ENCODE assay signal across 1 cellular context in the genomic region with DNA sequence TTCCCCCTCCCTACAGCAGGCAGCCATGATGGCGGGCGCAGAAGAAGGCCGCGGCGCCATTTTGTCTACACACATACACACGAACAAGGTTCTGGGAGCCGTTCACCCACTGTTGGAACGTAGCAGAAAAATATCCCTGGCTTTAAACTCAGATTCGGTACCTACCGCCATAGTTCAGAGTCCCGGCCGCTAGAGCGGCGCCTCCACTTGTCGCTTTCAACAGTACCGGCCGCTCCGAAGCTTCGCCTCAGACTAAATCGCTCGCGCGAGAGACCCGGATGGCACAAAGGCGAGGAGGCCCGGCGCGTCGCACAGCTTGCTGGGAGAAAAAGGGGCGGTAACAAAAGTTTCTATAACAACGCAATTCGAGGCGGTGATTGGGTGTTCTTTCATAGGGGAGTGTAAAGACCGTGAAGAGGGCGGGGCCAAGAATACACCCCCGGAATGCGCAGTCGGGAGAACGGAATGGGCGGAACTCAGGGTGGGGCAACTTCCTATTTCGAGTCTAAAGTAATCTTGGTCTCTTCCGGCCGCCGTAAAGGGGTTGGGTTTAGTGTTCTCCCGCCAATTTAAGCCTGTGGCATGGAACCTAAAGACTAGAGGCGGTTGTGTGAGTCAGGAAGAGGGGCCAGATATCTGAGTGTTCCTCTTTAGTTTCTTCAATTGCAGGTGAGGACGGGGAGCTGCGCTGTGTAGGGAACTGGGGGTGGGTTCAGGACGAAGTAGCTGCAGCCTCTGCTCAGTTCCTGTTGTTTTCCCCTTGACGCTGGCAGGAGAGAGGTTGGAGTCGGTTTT.
TF ChIP-seq lines count a peak whose summit lies in the region.

A gene with protein sequence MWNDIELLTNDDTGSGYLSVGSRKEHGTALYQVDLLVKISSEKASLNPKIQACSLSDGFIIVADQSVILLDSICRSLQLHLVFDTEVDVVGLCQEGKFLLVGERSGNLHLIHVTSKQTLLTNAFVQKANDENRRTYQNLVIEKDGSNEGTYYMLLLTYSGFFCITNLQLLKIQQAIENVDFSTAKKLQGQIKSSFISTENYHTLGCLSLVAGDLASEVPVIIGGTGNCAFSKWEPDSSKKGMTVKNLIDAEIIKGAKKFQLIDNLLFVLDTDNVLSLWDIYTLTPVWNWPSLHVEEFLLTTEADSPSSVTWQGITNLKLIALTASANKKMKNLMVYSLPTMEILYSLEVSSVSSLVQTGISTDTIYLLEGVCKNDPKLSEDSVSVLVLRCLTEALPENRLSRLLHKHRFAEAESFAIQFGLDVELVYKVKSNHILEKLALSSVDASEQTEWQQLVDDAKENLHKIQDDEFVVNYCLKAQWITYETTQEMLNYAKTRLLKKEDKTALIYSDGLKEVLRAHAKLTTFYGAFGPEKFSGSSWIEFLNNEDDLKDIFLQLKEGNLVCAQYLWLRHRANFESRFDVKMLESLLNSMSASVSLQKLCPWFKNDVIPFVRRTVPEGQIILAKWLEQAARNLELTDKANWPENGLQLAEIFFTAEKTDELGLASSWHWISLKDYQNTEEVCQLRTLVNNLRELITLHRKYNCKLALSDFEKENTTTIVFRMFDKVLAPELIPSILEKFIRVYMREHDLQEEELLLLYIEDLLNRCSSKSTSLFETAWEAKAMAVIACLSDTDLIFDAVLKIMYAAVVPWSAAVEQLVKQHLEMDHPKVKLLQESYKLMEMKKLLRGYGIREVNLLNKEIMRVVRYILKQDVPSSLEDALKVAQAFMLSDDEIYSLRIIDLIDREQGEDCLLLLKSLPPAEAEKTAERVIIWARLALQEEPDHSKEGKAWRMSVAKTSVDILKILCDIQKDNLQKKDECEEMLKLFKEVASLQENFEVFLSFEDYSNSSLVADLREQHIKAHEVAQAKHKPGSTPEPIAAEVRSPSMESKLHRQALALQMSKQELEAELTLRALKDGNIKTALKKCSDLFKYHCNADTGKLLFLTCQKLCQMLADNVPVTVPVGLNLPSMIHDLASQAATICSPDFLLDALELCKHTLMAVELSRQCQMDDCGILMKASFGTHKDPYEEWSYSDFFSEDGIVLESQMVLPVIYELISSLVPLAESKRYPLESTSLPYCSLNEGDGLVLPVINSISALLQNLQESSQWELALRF (N-terminal part only) (plus strand): TSS at position 567 of the 795 bp plus-strand sequence. CDS start 2,815 bp downstream, outside the sequence.
A gene with protein sequence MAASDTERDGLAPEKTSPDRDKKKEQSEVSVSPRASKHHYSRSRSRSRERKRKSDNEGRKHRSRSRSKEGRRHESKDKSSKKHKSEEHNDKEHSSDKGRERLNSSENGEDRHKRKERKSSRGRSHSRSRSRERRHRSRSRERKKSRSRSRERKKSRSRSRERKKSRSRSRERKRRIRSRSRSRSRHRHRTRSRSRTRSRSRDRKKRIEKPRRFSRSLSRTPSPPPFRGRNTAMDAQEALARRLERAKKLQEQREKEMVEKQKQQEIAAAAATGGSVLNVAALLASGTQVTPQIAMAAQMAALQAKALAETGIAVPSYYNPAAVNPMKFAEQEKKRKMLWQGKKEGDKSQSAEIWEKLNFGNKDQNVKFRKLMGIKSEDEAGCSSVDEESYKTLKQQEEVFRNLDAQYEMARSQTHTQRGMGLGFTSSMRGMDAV (minus strand): TSS at position 254 of the 795 bp plus-strand sequence. CDS start 83 bp downstream, at position 171.

TF ChIP-seq in K562, 482 proteins besides CTCF, POLR2A, EP300 and RAD21 (continued from another document and continues in another):
- TF ChIP-seq, protein P1, sequence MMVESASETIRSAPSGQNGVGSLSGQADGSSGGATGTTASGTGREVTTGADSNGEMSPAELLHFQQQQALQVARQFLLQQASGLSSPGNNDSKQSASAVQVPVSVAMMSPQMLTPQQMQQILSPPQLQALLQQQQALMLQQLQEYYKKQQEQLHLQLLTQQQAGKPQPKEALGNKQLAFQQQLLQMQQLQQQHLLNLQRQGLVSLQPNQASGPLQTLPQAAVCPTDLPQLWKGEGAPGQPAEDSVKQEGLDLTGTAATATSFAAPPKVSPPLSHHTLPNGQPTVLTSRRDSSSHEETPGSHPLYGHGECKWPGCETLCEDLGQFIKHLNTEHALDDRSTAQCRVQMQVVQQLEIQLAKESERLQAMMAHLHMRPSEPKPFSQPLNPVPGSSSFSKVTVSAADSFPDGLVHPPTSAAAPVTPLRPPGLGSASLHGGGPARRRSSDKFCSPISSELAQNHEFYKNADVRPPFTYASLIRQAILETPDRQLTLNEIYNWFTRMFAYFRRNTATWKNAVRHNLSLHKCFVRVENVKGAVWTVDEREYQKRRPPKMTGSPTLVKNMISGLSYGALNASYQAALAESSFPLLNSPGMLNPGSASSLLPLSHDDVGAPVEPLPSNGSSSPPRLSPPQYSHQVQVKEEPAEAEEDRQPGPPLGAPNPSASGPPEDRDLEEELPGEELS (CRISPR knock-in tag; IDR thresholded peaks at IDR 0.05; ENCODE audit: borderline replicate concordance): no peak
- TF ChIP-seq MTA2 (IDR thresholded peaks at IDR 0.05; ENCODE audit: low read depth) (no peak), KLF6 (CRISPR knock-in tag; IDR thresholded peaks at IDR 0.05; ENCODE audit: borderline replicate concordance) (peak; percentile 90; the same call in 1 of the 2 replicates), ZZZ3 (IDR thresholded peaks at IDR 0.05) (peak; percentile 78), DMBX1 (CRISPR knock-in tag; IDR thresholded peaks at IDR 0.05; ENCODE audit: borderline replicate concordance) (peak; percentile 67), SMARCB1 (IDR thresholded peaks at IDR 0.05; ENCODE audit: insufficient read length, low read depth) (no peak), ZNF175 (CRISPR knock-in tag; IDR thresholded peaks at IDR 0.05; ENCODE audit: low read depth) (peak; percentile 76; the same call in 1 of the 2 replicates), KDM4B (IDR thresholded peaks at IDR 0.05; ENCODE audit: borderline replicate concordance in 2 of 2, low read depth in 1 of 2) (no peak), RBM25 (IDR thresholded peaks at IDR 0.05; ENCODE audit: low read depth, low read length, severe bottlenecking) (no peak), CBFA2T3 (IDR thresholded peaks at IDR 0.05) (no peak; the same call in 1 of the 2 replicates), GTF2E2 (tag; IDR thresholded peaks at IDR 0.05) (peak; percentile 96), ZNF239 (CRISPR knock-in tag; IDR thresholded peaks at IDR 0.05) (0 out of 2 replicates have a peak, but pooled peaks have one; percentile 23), COPS2 (conservative IDR thresholded peaks at IDR 0.05) (no peak), MIER1 (IDR thresholded peaks at IDR 0.05; ENCODE audit: low read depth) (no peak), ZNF12 (CRISPR knock-in tag; IDR thresholded peaks at IDR 0.05) (no peak), TBP (optimal IDR thresholded peaks at IDR 0.05; ENCODE audit: low read depth, low read length) (peak; percentile 96), ZNF408 (CRISPR knock-in tag; IDR thresholded peaks at IDR 0.05; ENCODE audit: low read depth) (no peak), STAT5A (IDR thresholded peaks at IDR 0.05; ENCODE audit: borderline replicate concordance, low read length) (0 out of 2 replicates have a peak, but pooled peaks have one; percentile 14), DIDO1 (tag; IDR thresholded peaks at IDR 0.05; ENCODE audit: low read depth) (peak; percentile 88), FUS (optimal IDR thresholded peaks at IDR 0.05; ENCODE audit: low read depth, low read length) (no peak), ZFP1 (CRISPR knock-in tag; IDR thresholded peaks at IDR 0.05) (no peak), KHSRP (IDR thresholded peaks at IDR 0.05) (no peak), PHF20 (IDR thresholded peaks at IDR 0.05; ENCODE audit: partially characterized antibody) (peak; percentile 81), NR2C1 (IDR thresholded peaks at IDR 0.05) (peak; percentile 49; the same call in 1 of the 2 replicates), NR2C1 (tag; IDR thresholded peaks at IDR 0.05) (no peak; the same call in 1 of the 2 replicates)
- TF ChIP-seq, protein P2, sequence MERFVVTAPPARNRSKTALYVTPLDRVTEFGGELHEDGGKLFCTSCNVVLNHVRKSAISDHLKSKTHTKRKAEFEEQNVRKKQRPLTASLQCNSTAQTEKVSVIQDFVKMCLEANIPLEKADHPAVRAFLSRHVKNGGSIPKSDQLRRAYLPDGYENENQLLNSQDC (CRISPR knock-in tag; IDR thresholded peaks at IDR 0.05): peak; percentile 89; the same call in 1 of the 2 replicates
- TF ChIP-seq, protein P3, sequence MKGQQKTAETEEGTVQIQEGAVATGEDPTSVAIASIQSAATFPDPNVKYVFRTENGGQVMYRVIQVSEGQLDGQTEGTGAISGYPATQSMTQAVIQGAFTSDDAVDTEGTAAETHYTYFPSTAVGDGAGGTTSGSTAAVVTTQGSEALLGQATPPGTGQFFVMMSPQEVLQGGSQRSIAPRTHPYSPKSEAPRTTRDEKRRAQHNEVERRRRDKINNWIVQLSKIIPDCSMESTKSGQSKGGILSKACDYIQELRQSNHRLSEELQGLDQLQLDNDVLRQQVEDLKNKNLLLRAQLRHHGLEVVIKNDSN (CRISPR knock-in tag; IDR thresholded peaks at IDR 0.05): no peak
- TF ChIP-seq, protein P4, sequence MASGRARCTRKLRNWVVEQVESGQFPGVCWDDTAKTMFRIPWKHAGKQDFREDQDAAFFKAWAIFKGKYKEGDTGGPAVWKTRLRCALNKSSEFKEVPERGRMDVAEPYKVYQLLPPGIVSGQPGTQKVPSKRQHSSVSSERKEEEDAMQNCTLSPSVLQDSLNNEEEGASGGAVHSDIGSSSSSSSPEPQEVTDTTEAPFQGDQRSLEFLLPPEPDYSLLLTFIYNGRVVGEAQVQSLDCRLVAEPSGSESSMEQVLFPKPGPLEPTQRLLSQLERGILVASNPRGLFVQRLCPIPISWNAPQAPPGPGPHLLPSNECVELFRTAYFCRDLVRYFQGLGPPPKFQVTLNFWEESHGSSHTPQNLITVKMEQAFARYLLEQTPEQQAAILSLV (tag; IDR thresholded peaks at IDR 0.05): no peak
- TF ChIP-seq, protein P5, sequence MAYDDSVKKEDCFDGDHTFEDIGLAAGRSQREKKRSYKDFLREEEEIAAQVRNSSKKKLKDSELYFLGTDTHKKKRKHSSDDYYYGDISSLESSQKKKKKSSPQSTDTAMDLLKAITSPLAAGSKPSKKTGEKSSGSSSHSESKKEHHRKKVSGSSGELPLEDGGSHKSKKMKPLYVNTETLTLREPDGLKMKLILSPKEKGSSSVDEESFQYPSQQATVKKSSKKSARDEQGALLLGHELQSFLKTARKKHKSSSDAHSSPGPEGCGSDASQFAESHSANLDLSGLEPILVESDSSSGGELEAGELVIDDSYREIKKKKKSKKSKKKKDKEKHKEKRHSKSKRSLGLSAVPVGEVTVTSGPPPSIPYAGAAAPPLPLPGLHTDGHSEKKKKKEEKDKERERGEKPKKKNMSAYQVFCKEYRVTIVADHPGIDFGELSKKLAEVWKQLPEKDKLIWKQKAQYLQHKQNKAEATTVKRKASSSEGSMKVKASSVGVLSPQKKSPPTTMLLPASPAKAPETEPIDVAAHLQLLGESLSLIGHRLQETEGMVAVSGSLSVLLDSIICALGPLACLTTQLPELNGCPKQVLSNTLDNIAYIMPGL (CRISPR knock-in tag; IDR thresholded peaks at IDR 0.05): no peak
- TF ChIP-seq, protein P6, sequence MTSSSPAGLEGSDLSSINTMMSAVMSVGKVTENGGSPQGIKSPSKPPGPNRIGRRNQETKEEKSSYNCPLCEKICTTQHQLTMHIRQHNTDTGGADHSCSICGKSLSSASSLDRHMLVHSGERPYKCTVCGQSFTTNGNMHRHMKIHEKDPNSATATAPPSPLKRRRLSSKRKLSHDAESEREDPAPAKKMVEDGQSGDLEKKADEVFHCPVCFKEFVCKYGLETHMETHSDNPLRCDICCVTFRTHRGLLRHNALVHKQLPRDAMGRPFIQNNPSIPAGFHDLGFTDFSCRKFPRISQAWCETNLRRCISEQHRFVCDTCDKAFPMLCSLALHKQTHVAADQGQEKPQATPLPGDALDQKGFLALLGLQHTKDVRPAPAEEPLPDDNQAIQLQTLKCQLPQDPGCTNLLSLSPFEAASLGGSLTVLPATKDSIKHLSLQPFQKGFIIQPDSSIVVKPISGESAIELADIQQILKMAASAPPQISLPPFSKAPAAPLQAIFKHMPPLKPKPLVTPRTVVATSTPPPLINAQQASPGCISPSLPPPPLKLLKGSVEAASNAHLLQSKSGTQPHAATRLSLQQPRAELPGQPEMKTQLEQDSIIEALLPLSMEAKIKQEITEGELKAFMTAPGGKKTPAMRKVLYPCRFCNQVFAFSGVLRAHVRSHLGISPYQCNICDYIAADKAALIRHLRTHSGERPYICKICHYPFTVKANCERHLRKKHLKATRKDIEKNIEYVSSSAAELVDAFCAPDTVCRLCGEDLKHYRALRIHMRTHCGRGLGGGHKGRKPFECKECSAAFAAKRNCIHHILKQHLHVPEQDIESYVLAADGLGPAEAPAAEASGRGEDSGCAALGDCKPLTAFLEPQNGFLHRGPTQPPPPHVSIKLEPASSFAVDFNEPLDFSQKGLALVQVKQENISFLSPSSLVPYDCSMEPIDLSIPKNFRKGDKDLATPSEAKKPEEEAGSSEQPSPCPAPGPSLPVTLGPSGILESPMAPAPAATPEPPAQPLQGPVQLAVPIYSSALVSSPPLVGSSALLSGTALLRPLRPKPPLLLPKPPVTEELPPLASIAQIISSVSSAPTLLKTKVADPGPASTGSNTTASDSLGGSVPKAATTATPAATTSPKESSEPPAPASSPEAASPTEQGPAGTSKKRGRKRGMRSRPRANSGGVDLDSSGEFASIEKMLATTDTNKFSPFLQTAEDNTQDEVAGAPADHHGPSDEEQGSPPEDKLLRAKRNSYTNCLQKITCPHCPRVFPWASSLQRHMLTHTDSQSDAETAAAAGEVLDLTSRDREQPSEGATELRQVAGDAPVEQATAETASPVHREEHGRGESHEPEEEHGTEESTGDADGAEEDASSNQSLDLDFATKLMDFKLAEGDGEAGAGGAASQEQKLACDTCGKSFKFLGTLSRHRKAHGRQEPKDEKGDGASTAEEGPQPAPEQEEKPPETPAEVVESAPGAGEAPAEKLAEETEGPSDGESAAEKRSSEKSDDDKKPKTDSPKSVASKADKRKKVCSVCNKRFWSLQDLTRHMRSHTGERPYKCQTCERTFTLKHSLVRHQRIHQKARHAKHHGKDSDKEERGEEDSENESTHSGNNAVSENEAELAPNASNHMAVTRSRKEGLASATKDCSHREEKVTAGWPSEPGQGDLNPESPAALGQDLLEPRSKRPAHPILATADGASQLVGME (CRISPR knock-in tag; IDR thresholded peaks at IDR 0.05): no peak
- TF ChIP-seq, protein P7, sequence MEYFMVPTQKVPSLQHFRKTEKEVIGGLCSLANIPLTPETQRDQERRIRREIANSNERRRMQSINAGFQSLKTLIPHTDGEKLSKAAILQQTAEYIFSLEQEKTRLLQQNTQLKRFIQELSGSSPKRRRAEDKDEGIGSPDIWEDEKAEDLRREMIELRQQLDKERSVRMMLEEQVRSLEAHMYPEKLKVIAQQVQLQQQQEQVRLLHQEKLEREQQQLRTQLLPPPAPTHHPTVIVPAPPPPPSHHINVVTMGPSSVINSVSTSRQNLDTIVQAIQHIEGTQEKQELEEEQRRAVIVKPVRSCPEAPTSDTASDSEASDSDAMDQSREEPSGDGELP (CRISPR knock-in tag; IDR thresholded peaks at IDR 0.05; ENCODE audit: borderline replicate concordance): peak; percentile 46; the same call in 1 of the 2 replicates
- TF ChIP-seq, protein P8, sequence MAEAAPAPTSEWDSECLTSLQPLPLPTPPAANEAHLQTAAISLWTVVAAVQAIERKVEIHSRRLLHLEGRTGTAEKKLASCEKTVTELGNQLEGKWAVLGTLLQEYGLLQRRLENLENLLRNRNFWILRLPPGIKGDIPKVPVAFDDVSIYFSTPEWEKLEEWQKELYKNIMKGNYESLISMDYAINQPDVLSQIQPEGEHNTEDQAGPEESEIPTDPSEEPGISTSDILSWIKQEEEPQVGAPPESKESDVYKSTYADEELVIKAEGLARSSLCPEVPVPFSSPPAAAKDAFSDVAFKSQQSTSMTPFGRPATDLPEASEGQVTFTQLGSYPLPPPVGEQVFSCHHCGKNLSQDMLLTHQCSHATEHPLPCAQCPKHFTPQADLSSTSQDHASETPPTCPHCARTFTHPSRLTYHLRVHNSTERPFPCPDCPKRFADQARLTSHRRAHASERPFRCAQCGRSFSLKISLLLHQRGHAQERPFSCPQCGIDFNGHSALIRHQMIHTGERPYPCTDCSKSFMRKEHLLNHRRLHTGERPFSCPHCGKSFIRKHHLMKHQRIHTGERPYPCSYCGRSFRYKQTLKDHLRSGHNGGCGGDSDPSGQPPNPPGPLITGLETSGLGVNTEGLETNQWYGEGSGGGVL (CRISPR knock-in tag; IDR thresholded peaks at IDR 0.05): no peak
